In the genomic region with DNA sequence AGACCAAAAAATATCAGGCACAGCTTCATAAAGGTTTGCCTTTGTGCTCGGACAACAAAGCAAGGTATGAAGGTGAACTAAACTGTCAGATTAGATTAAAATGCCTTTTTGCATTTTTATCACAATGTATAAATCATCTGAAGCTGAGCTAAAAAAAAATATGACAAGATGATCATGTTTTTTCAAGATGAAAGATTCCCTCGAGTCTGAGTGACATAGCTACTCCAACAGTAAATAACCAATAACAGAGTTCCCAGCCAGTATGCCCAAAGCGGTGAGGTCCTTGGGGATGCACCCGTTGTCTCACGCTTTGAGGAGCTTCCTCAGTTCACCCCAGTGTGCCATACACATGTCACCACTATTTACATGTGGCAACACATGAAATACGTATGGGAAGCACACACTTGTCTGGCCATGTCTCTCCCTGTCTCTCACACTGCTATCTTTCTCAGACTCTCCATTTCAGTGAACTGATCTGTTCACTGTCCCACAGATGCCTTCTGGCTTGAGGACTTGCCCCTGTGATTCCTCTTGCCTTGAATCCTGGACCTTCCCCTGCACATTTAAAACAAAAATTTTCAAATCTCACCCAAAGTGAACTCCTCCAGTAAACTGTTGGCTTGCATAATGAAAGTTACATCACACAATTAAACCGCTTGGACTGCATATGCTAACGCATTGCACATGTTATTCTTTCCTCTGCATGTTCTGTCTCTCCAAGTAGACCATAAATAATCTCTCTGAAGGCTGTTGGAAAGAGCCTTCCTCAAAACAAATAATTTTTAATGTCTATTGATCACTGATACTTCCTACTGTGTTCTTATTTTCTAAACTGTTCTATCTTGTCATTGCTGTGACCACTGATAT, we compare ENCODE assay signal across 16 cellular contexts. TPM values are rescaled to one million over a fixed set of nuclear protein-coding genes. Genes with fewer than 3 reads are reported as not detected.
DNase-seq lines count a peak whose midpoint lies in the region; ATAC-seq and TF ChIP-seq lines count a peak whose summit lies in the region.
"Had no signal": no experiment of that assay in that cellular context is flagged by ENCODE, and none has a peak within 500 bp of the region (broad histone marks: within the 10 kb centered on the region; RNA-seq: fewer than 3 reads in every experiment).

No MANE protein-coding gene starts in this region.

- no peaks in the 10 kb centered on the region for H3K9me1 ChIP-seq in IMR-90 (ENCODE audit: insufficient read depth, low read length)

- in situ Hi-C loops in IMR-90 (cut with MboI; ENCODE audit: low sequenced_read_pairs), result no loop called here

- peak overlapping the region; percentile 87 for H3K27ac Mint-ChIP-seq in central memory CD8-positive, alpha-beta T cell (ENCODE audit: low read depth)

- CTCF ChIA-PET in IMR-90 (lab: Yijun Ruan, JAX), result no interaction called here

- H2BK5ac ChIP-seq in IMR-90 (ENCODE audit: low read depth, low read length, poor library complexity, severe bottlenecking), result no peak overlapping the region

- H3K9me3 Mint-ChIP-seq in central memory CD8-positive, alpha-beta T cell, result no peaks in the 10 kb centered on the region

- 0 out of 4 replicates have a peak overlapping the region, but pooled peaks of 1 of the 2 experiments have one; percentile 5 for H4K8ac ChIP-seq in IMR-90 (ENCODE audit: low read depth in 2 of 2, low read length in 2 of 2)

- peak; percentile 37 for ATAC-seq in IMR-90 (ENCODE audit: low read depth)
- no peak for ATAC-seq in central memory CD8-positive, alpha-beta T cell (replicated peaks; ENCODE audit: extremely low read depth, poor library complexity, severe bottlenecking)
- no peak for ATAC-seq in GM19351 (IDR thresholded peaks at IDR 0.05; ENCODE audit: unreplicated experiment)
- ATAC-seq in HG03196 (IDR thresholded peaks at IDR 0.05; ENCODE audit: unreplicated experiment), result no peak
- ATAC-seq: lower lobe of right lung had no signal

- no peak overlapping the region for H2AFZ ChIP-seq in IMR-90 (replicated peaks; ENCODE audit: low read length, poor library complexity)

- peak overlapping the region; percentile 37; the same call in 1 of the 2 replicates for H3K4ac ChIP-seq in IMR-90 (ENCODE audit: low read depth, low read length)

- no peaks in the 10 kb centered on the region for H3K79me1 ChIP-seq in IMR-90 (ENCODE audit: low read depth in 1 of 2, low read length in 2 of 2)

- H3K4me3 ChIP-seq in IMR-90 (ENCODE audit: insufficient read depth, low read depth, low read length) (no peak overlapping the region), neutrophil (ENCODE audit: low read depth in 1 of 2, low read length in 1 of 2) (peak overlapping the region in 1 of 2 experiments; percentile 86)
- H3K4me3 ChIP-seq: lower lobe of right lung, ovary had no signal

- no TSS peak for BruUV-seq in IMR-90 (replicated peaks; lab: Mats Ljungman, UMichigan)

- no peak overlapping the region for H4K5ac ChIP-seq in IMR-90 (ENCODE audit: low read depth, low read length)

- peak overlapping the region; percentile 29; the same call in 1 of the 2 replicates for H2BK120ac ChIP-seq in IMR-90 (ENCODE audit: low read depth, low read length)

- peaks cover 3% of the 10 kb centered on the region for H3K4me1 ChIP-seq in IMR-90 (ENCODE audit: control insufficient read depth, insufficient read depth, low read length)
- peaks cover 40% of the 10 kb centered on the region in 2 experiments for H3K4me1 ChIP-seq in neutrophil (ENCODE audit: control insufficient read depth in 1 of 2, insufficient read depth in 1 of 2, low read depth in 1 of 2, low read length in 1 of 2)

- H2AK5ac ChIP-seq in IMR-90 (ENCODE audit: low read depth, low read length), result no peak overlapping the region

- peak overlapping the region; percentile 13; the same call in 1 of the 2 replicates for H3K27ac ChIP-seq in IMR-90 (ENCODE audit: insufficient read depth, low read length)
- peak overlapping the region; percentile 94 for H3K27ac ChIP-seq in neutrophil
- H3K27ac ChIP-seq: 22Rv1, lower lobe of right lung, ovary had no signal

- dilution Hi-C loops in IMR-90 (cut with HindIII; ENCODE audit: low sequenced_read_pairs, unreplicated experiment), result no loop called here

- H3K23ac ChIP-seq in IMR-90 (ENCODE audit: low read depth, low read length), result 0 out of 2 replicates have a peak overlapping the region, but pooled peaks have one; percentile 49

- H3K14ac ChIP-seq in IMR-90 (replicated peaks; ENCODE audit: low read depth, low read length), result no peak overlapping the region

- no peak overlapping the region for H2AK9ac ChIP-seq in IMR-90 (replicated peaks; ENCODE audit: low read depth, low read length, poor library complexity)

- DNase-seq in NOMO-1 treated with DMSO at 0.1 percent for 48 hours (lab: John Stamatoyannopoulos, UW; ENCODE audit: unreplicated experiment) (peak; percentile 63), NOMO-1 treated with dmso at 0.1 percent for 144 hours (lab: John Stamatoyannopoulos, UW; ENCODE audit: unreplicated experiment) (no peak), IMR-90 (peak; percentile 25), foreskin melanocyte (no peak)
- no peak for DNase-seq in central memory CD8-positive, alpha-beta T cell (ENCODE audit: low spot score in 2 of 2)
- DNase-seq: activated naive CD4-positive, alpha-beta T cell treated with anti-CD3 and anti-CD28 coated beads, Interleukin-2, amount 50 U/mL, for 16 hours; DMS53; erythroblast; lower lobe of right lung; NCI-H1417 treated with DMSO at 0.1 percent for 48 hours; NCI-H446 treated with DMSO at 0.1 percent for 48 hours; ovary had no signal

- intact Hi-C loops in IMR-90 (cut with micrococcal nuclease), result no loop called here

- no peaks in the 10 kb centered on the region for H3K27me3 Mint-ChIP-seq in central memory CD8-positive, alpha-beta T cell

- no peak overlapping the region for H2BK20ac ChIP-seq in IMR-90 (ENCODE audit: low read depth, low read length)

- no peaks in the 10 kb centered on the region for H3K36me3 ChIP-seq in IMR-90 (ENCODE audit: control insufficient read depth, insufficient read depth, low read length)
- H3K36me3 ChIP-seq in neutrophil, result peaks cover 4% of the 10 kb centered on the region
- H3K36me3 ChIP-seq: lower lobe of right lung, ovary had no signal

- POLR2A ChIA-PET in IMR-90 (lab: Charles Lee; ENCODE audit: unreplicated experiment), result no interaction called here

- TF ChIP-seq RAD21 in IMR-90 (IDR thresholded peaks at IDR 0.05; ENCODE audit: low read length), result no peak

- H3K4me2 ChIP-seq in IMR-90 (ENCODE audit: low read depth, low read length), result 0 out of 2 replicates have a peak overlapping the region, but pooled peaks have one; percentile 8

- no peak overlapping the region for H4K91ac ChIP-seq in IMR-90 (ENCODE audit: insufficient read depth, low read depth, low read length)

- peaks cover 65% of the 10 kb centered on the region for H3K4me1 Mint-ChIP-seq in central memory CD8-positive, alpha-beta T cell

- 95% methylated on average over 3 of the region's 8 CpGs; no CpG with 5 or more reads in 1 of the 2 experiments for WGBS in IMR-90 (ENCODE audit: extremely low coverage in 2 of 2, insufficient read length in 1 of 2), 2 experiments

- 0 out of 2 replicates have a peak overlapping the region, but pooled peaks have one; percentile 11 for H3K18ac ChIP-seq in IMR-90 (ENCODE audit: low read depth, low read length)

- no peak overlapping the region for H2BK15ac ChIP-seq in IMR-90 (ENCODE audit: low read depth, low read length)

- H3K27me3 ChIP-seq in IMR-90 (ENCODE audit: control insufficient read depth, insufficient read depth, low read length) (no peaks in the 10 kb centered on the region), neutrophil (no peaks in the 10 kb centered on the region)
- H3K27me3 ChIP-seq: ovary had no signal

- no peak overlapping the region for H3K4me3 Mint-ChIP-seq in central memory CD8-positive, alpha-beta T cell

- H3K9ac ChIP-seq in IMR-90 (ENCODE audit: low read depth, low read length), result no peak overlapping the region

- TF ChIP-seq POLR2A in IMR-90 (IDR thresholded peaks at IDR 0.05; ENCODE audit: low read depth, low read length), result no peak

- TF ChIP-seq CTCF in IMR-90 (conservative IDR thresholded peaks at IDR 0.05; ENCODE audit: low read depth, low read length) (no peak), neutrophil (IDR thresholded peaks at IDR 0.05) (no peak)

- no peak overlapping the region for H3K56ac ChIP-seq in IMR-90 (ENCODE audit: extremely low read depth, insufficient read depth, low read length)

- H4K20me1 ChIP-seq in IMR-90 (ENCODE audit: insufficient read depth, low read length), result no peaks in the 10 kb centered on the region

- peaks cover 7% of the 10 kb centered on the region for H3K36me3 Mint-ChIP-seq in central memory CD8-positive, alpha-beta T cell (ENCODE audit: insufficient read depth)

- H3K9me3 ChIP-seq in IMR-90 (ENCODE audit: control insufficient read depth, insufficient read depth, low read length), result peaks cover 3% of the 10 kb centered on the region; the same call in 1 of the 2 replicates
- no peaks in the 10 kb centered on the region for H3K9me3 ChIP-seq in neutrophil
- H3K9me3 ChIP-seq: lower lobe of right lung, ovary had no signal

TF ChIP-seq in IMR-90, 13 proteins besides CTCF, POLR2A, EP300 and RAD21:
- TF ChIP-seq RFX5 (IDR thresholded peaks at IDR 0.05; ENCODE audit: low read depth, low read length), result no peak

RNA-seq across cellular contexts. Expression of a gene that starts 2.5 kb away (rescaled TPM):
- total RNA-seq in IMR-90 (2012; rRNA removed), result under 0.01 TPM in 2 replicates
- not detected in 2 replicates for polyA plus RNA-seq in IMR-90 (2012; rRNA removed)
- polyA plus RNA-seq in IMR-90 (2012; cell fraction: cytosol; rRNA removed), result 0.01 TPM in 1 of 2 replicates, not detected in the other
- polyA plus RNA-seq in IMR-90 (2012; cell fraction: nucleus; rRNA removed; ENCODE audit: low replicate concordance), result 0.03 TPM in 1 of 2 replicates, not detected in the other

Comparison
In these comparisons a context has a peak if more than half of its experiments do, and no peak if none do; other contexts are left out.
1. DNase-seq: peak in NOMO-1 treated with DMSO at 0.1 percent for 48 hours (single experiment) and IMR-90 (single experiment); none in NOMO-1 treated with dmso at 0.1 percent for 144 hours (single experiment), central memory CD8-positive, alpha-beta T cell (0 of 2) and foreskin melanocyte (single experiment).